1 cellular context compared by ENCODE assay signal in genomic region chr6:168307011-168307694, GRCh38.
TF ChIP-seq lines count a peak whose summit lies in the region.

No MANE protein-coding gene starts in this region.

TF ChIP-seq in HepG2, 621 proteins besides CTCF, POLR2A, EP300 and RAD21 (continued from another document):
- TF ChIP-seq, protein P1, sequence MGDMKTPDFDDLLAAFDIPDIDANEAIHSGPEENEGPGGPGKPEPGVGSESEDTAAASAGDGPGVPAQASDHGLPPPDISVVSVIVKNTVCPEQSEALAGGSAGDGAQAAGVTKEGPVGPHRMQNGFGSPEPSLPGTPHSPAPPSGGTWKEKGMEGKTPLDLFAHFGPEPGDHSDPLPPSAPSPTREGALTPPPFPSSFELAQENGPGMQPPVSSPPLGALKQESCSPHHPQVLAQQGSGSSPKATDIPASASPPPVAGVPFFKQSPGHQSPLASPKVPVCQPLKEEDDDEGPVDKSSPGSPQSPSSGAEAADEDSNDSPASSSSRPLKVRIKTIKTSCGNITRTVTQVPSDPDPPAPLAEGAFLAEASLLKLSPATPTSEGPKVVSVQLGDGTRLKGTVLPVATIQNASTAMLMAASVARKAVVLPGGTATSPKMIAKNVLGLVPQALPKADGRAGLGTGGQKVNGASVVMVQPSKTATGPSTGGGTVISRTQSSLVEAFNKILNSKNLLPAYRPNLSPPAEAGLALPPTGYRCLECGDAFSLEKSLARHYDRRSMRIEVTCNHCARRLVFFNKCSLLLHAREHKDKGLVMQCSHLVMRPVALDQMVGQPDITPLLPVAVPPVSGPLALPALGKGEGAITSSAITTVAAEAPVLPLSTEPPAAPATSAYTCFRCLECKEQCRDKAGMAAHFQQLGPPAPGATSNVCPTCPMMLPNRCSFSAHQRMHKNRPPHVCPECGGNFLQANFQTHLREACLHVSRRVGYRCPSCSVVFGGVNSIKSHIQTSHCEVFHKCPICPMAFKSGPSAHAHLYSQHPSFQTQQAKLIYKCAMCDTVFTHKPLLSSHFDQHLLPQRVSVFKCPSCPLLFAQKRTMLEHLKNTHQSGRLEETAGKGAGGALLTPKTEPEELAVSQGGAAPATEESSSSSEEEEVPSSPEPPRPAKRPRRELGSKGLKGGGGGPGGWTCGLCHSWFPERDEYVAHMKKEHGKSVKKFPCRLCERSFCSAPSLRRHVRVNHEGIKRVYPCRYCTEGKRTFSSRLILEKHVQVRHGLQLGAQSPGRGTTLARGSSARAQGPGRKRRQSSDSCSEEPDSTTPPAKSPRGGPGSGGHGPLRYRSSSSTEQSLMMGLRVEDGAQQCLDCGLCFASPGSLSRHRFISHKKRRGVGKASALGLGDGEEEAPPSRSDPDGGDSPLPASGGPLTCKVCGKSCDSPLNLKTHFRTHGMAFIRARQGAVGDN (CRISPR knock-in tag; IDR thresholded peaks at IDR 0.05) = peak; percentile 22; the same call in 1 of the 2 replicates
- TF ChIP-seq NFE2 (CRISPR knock-in tag; IDR thresholded peaks at IDR 0.05) (no peak), ZNF746 (CRISPR knock-in tag; IDR thresholded peaks at IDR 0.05) (no peak), HNRNPLL (IDR thresholded peaks at IDR 0.05; ENCODE audit: low read depth, low read length, poor library complexity, severe bottlenecking) (peak; percentile 15), TOE1 (CRISPR knock-in tag; IDR thresholded peaks at IDR 0.05) (no peak), ZNF234 (CRISPR knock-in tag; conservative IDR thresholded peaks at IDR 0.05) (no peak)
